Comparison of ENCODE assay signal across 8 cellular contexts in the genomic region with DNA sequence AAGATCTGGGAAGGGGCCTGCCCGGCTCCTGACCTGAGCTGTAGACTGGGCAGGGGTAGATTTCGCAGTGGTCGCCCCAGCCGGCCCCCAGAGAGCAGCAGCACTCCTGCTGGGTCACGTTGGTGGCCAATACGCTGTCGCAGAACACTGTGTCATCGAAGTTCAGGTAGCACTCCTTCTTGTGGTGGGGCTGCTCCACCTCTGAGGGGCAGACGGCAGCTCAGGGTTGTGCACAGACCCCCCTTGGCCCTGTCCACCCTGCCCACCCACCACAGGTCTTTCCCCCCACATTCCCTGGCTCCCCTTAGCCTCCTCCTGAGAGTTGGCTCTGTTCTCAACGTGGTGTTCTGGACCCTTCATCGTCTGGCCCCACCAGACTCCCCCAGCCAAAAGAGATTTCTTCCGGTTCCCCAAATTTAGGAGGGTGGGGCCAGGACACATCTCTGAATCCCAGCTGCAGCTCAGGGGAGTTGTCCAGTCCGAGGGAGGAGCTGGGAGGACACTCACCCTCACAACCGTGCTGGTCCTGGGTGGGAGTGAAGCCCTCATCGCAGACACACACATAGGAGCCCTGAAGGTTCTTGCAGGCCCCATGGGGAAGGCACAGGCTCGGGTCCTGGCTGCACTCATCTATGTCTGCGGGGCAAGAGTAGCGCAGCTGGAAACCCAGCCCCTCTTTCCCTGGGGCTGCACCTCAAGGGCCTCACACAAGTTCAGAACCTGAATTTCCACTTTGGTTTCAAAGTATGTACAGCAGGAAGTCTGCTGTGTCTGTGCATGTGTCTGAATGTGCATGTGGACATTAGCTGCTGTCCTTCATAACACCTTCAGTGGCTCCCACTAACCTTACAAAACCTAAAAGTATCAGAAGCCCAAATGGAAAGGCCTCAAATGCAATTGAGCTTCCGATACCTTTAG. TPM values are rescaled to one million over a fixed set of nuclear protein-coding genes. Genes with fewer than 3 reads are reported as not detected.
A peak's percentile ranks its signal among the peaks of the same experiment; 100 is the strongest.
DNase-seq lines count a peak whose midpoint lies in the region; ATAC-seq lines count a peak whose summit lies in the region.

No MANE protein-coding gene starts in this region.

- H3K4me1 Mint-ChIP-seq in T-helper 2 cell treated with Interferon-gamma antibody and Interleukin-4, amounts not matched to agents 5 μg/mL and 100 μg/mL, for 36 hours (ENCODE audit: low read depth): peaks cover 19% of the 10 kb centered on the region
- peaks cover 29% of the 10 kb centered on the region for H3K4me1 Mint-ChIP-seq in activated T-helper 17 cell treated with anti-CD3 and anti-CD28 coated beads, Interleukin-2, amount 50 U/mL, for 72 hours

- peak overlapping the region; percentile 71 for H3K27ac Mint-ChIP-seq in T-helper 2 cell treated with Interferon-gamma antibody and Interleukin-4, amounts not matched to agents 5 μg/mL and 100 μg/mL, for 36 hours
- peak overlapping the region; percentile 50 for H3K27ac Mint-ChIP-seq in activated T-helper 17 cell treated with anti-CD3 and anti-CD28 coated beads, Interleukin-2, amount 50 U/mL, for 72 hours

- peaks cover 14% of the 10 kb centered on the region for H3K36me3 Mint-ChIP-seq in T-helper 2 cell treated with Interferon-gamma antibody and Interleukin-4, amounts not matched to agents 5 μg/mL and 100 μg/mL, for 36 hours (ENCODE audit: low read depth)
- peaks cover 75% of the 10 kb centered on the region for H3K36me3 Mint-ChIP-seq in activated T-helper 17 cell treated with anti-CD3 and anti-CD28 coated beads, Interleukin-2, amount 50 U/mL, for 72 hours (ENCODE audit: low read depth)

- no peak for DNase-seq in T-helper 2 cell treated with Interferon-gamma antibody and Interleukin-4, amounts not matched to agents 5 μg/mL and 100 μg/mL, for 36 hours (ENCODE audit: low spot score)
- DNase-seq in T-helper 2 cell (no peak), substantia nigra (lab: John Stamatoyannopoulos, UW) (peak in 1 of 49 donors; percentile 66), NCI-H2029 (lab: John Stamatoyannopoulos, UW) (no peak), ureter (ENCODE audit: low spot score) (no peak)

- H3K27ac ChIP-seq in substantia nigra (ENCODE audit: low read depth, low read length, poor library complexity, severe bottlenecking): peak overlapping the region; percentile 89

- peak overlapping the region; percentile 63 for H3K4me3 ChIP-seq in iPS-18c (ENCODE audit: insufficient read depth, low read depth, low read length)

- H3K9me3 Mint-ChIP-seq in T-helper 2 cell treated with Interferon-gamma antibody and Interleukin-4, amounts not matched to agents 5 μg/mL and 100 μg/mL, for 36 hours: no peaks in the 10 kb centered on the region
- H3K9me3 Mint-ChIP-seq in activated T-helper 17 cell treated with anti-CD3 and anti-CD28 coated beads, Interleukin-2, amount 50 U/mL, for 72 hours: no peaks in the 10 kb centered on the region

- H3K27me3 Mint-ChIP-seq in T-helper 2 cell treated with Interferon-gamma antibody and Interleukin-4, amounts not matched to agents 5 μg/mL and 100 μg/mL, for 36 hours (ENCODE audit: low read depth): no peaks in the 10 kb centered on the region
- no peaks in the 10 kb centered on the region for H3K27me3 Mint-ChIP-seq in activated T-helper 17 cell treated with anti-CD3 and anti-CD28 coated beads, Interleukin-2, amount 50 U/mL, for 72 hours

- peaks cover 2% of the 10 kb centered on the region for H3K9me3 ChIP-seq in iPS-18c (ENCODE audit: control insufficient read depth, insufficient read depth, low read length)

- H3K4me3 Mint-ChIP-seq in T-helper 2 cell treated with Interferon-gamma antibody and Interleukin-4, amounts not matched to agents 5 μg/mL and 100 μg/mL, for 36 hours: peak overlapping the region; percentile 79
- peak overlapping the region; percentile 79 for H3K4me3 Mint-ChIP-seq in activated T-helper 17 cell treated with anti-CD3 and anti-CD28 coated beads, Interleukin-2, amount 50 U/mL, for 72 hours

- no peak for ATAC-seq in activated T-helper 17 cell treated with anti-CD3 and anti-CD28 coated beads, Interleukin-2, amount 50 U/mL, for 72 hours (replicated peaks)
- ATAC-seq in HG02981 (IDR thresholded peaks at IDR 0.05; ENCODE audit: unreplicated experiment): no peak

RNA-seq across cellular contexts. Expression of a gene that starts 16.5 kb away (rescaled TPM):
- 10 to 100 TPM; 80.4 to 86.8 TPM for total RNA-seq in activated T-helper 17 cell treated with anti-CD3 and anti-CD28 coated beads, Interleukin-2, amount 50 U/mL, for 72 hours
- 62.9 TPM for total RNA-seq in ureter

RNA-seq across cellular contexts. Expression of a gene that starts 16.8 kb away (rescaled TPM):
- 100 to 1,000 TPM in 1 of 2 donors, 10 to 100 TPM in 1; 54.3 to 124 TPM for total RNA-seq in activated T-helper 17 cell treated with anti-CD3 and anti-CD28 coated beads, Interleukin-2, amount 50 U/mL, for 72 hours
- total RNA-seq in ureter: 120 TPM

RNA-seq across cellular contexts. Expression of a gene that starts 28.9 kb away (rescaled TPM):
- total RNA-seq in activated T-helper 17 cell treated with anti-CD3 and anti-CD28 coated beads, Interleukin-2, amount 50 U/mL, for 72 hours: 10 to 100 TPM; 30.3 to 49.4 TPM
- 50.3 TPM for total RNA-seq in ureter

RNA-seq across cellular contexts. Expression of a gene that starts 31.0 kb away (rescaled TPM):
- 10 to 100 TPM; 39.0 to 42.2 TPM for total RNA-seq in activated T-helper 17 cell treated with anti-CD3 and anti-CD28 coated beads, Interleukin-2, amount 50 U/mL, for 72 hours
- 21.9 TPM for total RNA-seq in ureter

RNA-seq across cellular contexts. Expression of a gene that starts 34.5 kb away (rescaled TPM):
- total RNA-seq in activated T-helper 17 cell treated with anti-CD3 and anti-CD28 coated beads, Interleukin-2, amount 50 U/mL, for 72 hours: 100 to 1,000 TPM; 126 to 167 TPM
- 122 TPM for total RNA-seq in ureter
